ENCODE assay signal across 9 cellular contexts in the genomic region with DNA sequence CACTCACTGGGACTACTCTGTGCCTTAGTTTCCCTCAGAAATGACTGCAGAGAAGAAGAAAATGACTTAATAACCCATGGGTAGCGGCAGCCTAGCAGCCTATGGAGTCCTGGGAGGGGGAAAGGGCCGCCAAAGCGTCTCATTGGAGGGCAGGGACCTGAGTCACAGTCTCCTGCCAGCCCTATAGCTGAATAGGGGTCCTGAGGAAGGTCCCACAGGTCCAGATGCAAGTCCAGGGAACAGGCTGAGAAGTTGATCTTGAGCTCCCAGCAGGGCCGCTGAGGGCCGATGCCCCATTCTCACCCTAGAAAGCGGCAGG. TPM values are rescaled to one million over a fixed set of nuclear protein-coding genes. Genes with fewer than 3 reads are reported as not detected.
DNase-seq lines count a peak whose midpoint lies in the region; ATAC-seq and TF ChIP-seq lines count a peak whose summit lies in the region.
"Had no signal": no experiment of that assay in that cellular context is flagged by ENCODE, and none has a peak within 500 bp of the region (broad histone marks: within the 10 kb centered on the region; RNA-seq: fewer than 3 reads in every experiment).

No MANE protein-coding gene starts in this region.

- TF ChIP-seq CTCF in left lung (IDR thresholded peaks at IDR 0.05) (no peak), thoracic aorta (IDR thresholded peaks at IDR 0.05) (no peak)

- peaks cover 56% of the 10 kb centered on the region for H3K36me3 Mint-ChIP-seq in activated CD4-positive, alpha-beta T cell treated with anti-CD3 and anti-CD28 coated beads, Interleukin-2, amount 10 ng/mL, durations not matched to agents 24 days and 14 days (ENCODE audit: low read depth)
- peaks cover 49% of the 10 kb centered on the region for H3K36me3 Mint-ChIP-seq in activated naive CD8-positive, alpha-beta T cell treated with anti-CD3 and anti-CD28 coated beads, Interleukin-2, amount 50 U/mL, for 24 hours (ENCODE audit: low read depth)

- DNase-seq in activated CD4-positive, alpha-beta T cell treated with anti-CD3 and anti-CD28 coated beads, Interleukin-2, amount 10 ng/mL, durations not matched to agents 24 days and 14 days: peak; percentile 80
- DNase-seq in activated CD4-positive, alpha-beta T cell treated with anti-CD3 and anti-CD28 coated beads, Interleukin-2, amount 50 U/mL, for 4 hours: no peak
- DNase-seq in activated naive CD8-positive, alpha-beta T cell treated with anti-CD3 and anti-CD28 coated beads, Interleukin-2, amount 50 U/mL, for 24 hours: peak; percentile 60
- DNase-seq in left lung: no peak
- no peak for DNase-seq in thoracic aorta (ENCODE audit: low spot score)
- no peak for DNase-seq in DMS53 treated with DMSO at 0.1 percent for 48 hours (lab: John Stamatoyannopoulos, UW; ENCODE audit: unreplicated experiment)
- DNase-seq: T1000 had no signal

- H3K27me3 ChIP-seq in left lung (no peaks in the 10 kb centered on the region), thoracic aorta (replicated peaks; ENCODE audit: insufficient read depth) (no peaks in the 10 kb centered on the region)

- peaks cover 0 to 10% of the 10 kb centered on the region in 2 donors for H3K36me3 ChIP-seq in left lung
- H3K36me3 ChIP-seq in thoracic aorta: no peaks in the 10 kb centered on the region

- H3K27ac Mint-ChIP-seq in activated CD4-positive, alpha-beta T cell treated with anti-CD3 and anti-CD28 coated beads, Interleukin-2, amount 10 ng/mL, durations not matched to agents 24 days and 14 days: peak overlapping the region; percentile 99
- peak overlapping the region; percentile 98 for H3K27ac Mint-ChIP-seq in activated naive CD8-positive, alpha-beta T cell treated with anti-CD3 and anti-CD28 coated beads, Interleukin-2, amount 50 U/mL, for 24 hours

- peaks cover 50 to 89% of the 10 kb centered on the region in 2 donors for H3K4me1 ChIP-seq in left lung
- peaks cover 72 to 81% of the 10 kb centered on the region in 2 donors for H3K4me1 ChIP-seq in thoracic aorta (ENCODE audit: control insufficient read depth in 1 of 2, low read depth in 2 of 2)

- peak overlapping the region; percentile 74 to 82 for H3K4me3 ChIP-seq in left lung
- H3K4me3 ChIP-seq in thoracic aorta: peak overlapping the region; percentile 90

- intact Hi-C loops in activated CD4-positive, alpha-beta T cell treated with anti-CD3 and anti-CD28 coated beads, Interleukin-2, amount 10 ng/mL, durations not matched to agents 24 days and 14 days (cut with micrococcal nuclease): loop anchor here (1.0 to 10.0 kb wide), 3 partner anchors 10 to 1604 kb away; no protein-coding TSS in a partner anchor
- intact Hi-C loops in left lung (cut with DNase I): no loop called here

- H3K27me3 Mint-ChIP-seq in activated CD4-positive, alpha-beta T cell treated with anti-CD3 and anti-CD28 coated beads, Interleukin-2, amount 10 ng/mL, durations not matched to agents 24 days and 14 days: no peaks in the 10 kb centered on the region
- H3K27me3 Mint-ChIP-seq in activated naive CD8-positive, alpha-beta T cell treated with anti-CD3 and anti-CD28 coated beads, Interleukin-2, amount 50 U/mL, for 24 hours: no peaks in the 10 kb centered on the region

- peak overlapping the region; percentile 88 for H3K4me3 Mint-ChIP-seq in activated CD4-positive, alpha-beta T cell treated with anti-CD3 and anti-CD28 coated beads, Interleukin-2, amount 10 ng/mL, durations not matched to agents 24 days and 14 days
- H3K4me3 Mint-ChIP-seq in activated naive CD8-positive, alpha-beta T cell treated with anti-CD3 and anti-CD28 coated beads, Interleukin-2, amount 50 U/mL, for 24 hours: peak overlapping the region; percentile 90

- H3K9me3 Mint-ChIP-seq in activated CD4-positive, alpha-beta T cell treated with anti-CD3 and anti-CD28 coated beads, Interleukin-2, amount 10 ng/mL, durations not matched to agents 24 days and 14 days: peaks cover 4% of the 10 kb centered on the region
- no peaks in the 10 kb centered on the region for H3K9me3 Mint-ChIP-seq in activated naive CD8-positive, alpha-beta T cell treated with anti-CD3 and anti-CD28 coated beads, Interleukin-2, amount 50 U/mL, for 24 hours

- H3K9me3 ChIP-seq in left lung: no peaks in the 10 kb centered on the region
- H3K9me3 ChIP-seq in thoracic aorta: no peaks in the 10 kb centered on the region

- peak; percentile 34 for ATAC-seq in activated naive CD8-positive, alpha-beta T cell treated with anti-CD3 and anti-CD28 coated beads, Interleukin-2, amount 50 U/mL, for 24 hours
- ATAC-seq in left lung: no peak
- ATAC-seq in thoracic aorta (ENCODE audit: insufficient number of reproducible peaks, low FRiP score, low read depth): no peak
- no peak for ATAC-seq in GM21423 (IDR thresholded peaks at IDR 0.05; ENCODE audit: unreplicated experiment)
- ATAC-seq in HG03039 (IDR thresholded peaks at IDR 0.05; ENCODE audit: unreplicated experiment): no peak

- peaks cover 65% of the 10 kb centered on the region for H3K4me1 Mint-ChIP-seq in activated CD4-positive, alpha-beta T cell treated with anti-CD3 and anti-CD28 coated beads, Interleukin-2, amount 10 ng/mL, durations not matched to agents 24 days and 14 days
- peaks cover 73% of the 10 kb centered on the region for H3K4me1 Mint-ChIP-seq in activated naive CD8-positive, alpha-beta T cell treated with anti-CD3 and anti-CD28 coated beads, Interleukin-2, amount 50 U/mL, for 24 hours

- H3K27ac ChIP-seq in left lung (peak overlapping the region; percentile 92 to 93), thoracic aorta (peak overlapping the region; percentile 98 to 99)

RNA-seq across cellular contexts. Expression of gene HDAC7, which starts 1.4 kb away (rescaled TPM):
- 405 and 419 TPM in 2 replicates for total RNA-seq in activated CD4-positive, alpha-beta T cell treated with anti-CD3 and anti-CD28 coated beads, Interleukin-2, amount 10 ng/mL, durations not matched to agents 24 days and 14 days
- total RNA-seq in left lung (100 to 1,000 TPM; 102 to 115 TPM), thoracic aorta (100 to 1,000 TPM in 1 of 2 donors, 10 to 100 TPM in 1; 77.8 to 112 TPM)

RNA-seq across cellular contexts. Expression of gene SLC48A1, which starts 45.3 kb away (rescaled TPM):
- total RNA-seq in activated CD4-positive, alpha-beta T cell treated with anti-CD3 and anti-CD28 coated beads, Interleukin-2, amount 10 ng/mL, durations not matched to agents 24 days and 14 days: 10.7 and 12.3 TPM in 2 replicates
- 10 to 100 TPM; 35.4 to 38.6 TPM for total RNA-seq in left lung
- 100 to 1,000 TPM in 1 of 2 donors, 10 to 100 TPM in 1; 60.5 to 107 TPM for total RNA-seq in thoracic aorta

RNA-seq across cellular contexts. Expression of gene RAPGEF3, which starts 59.7 kb away (rescaled TPM):
- 3.6 and 4.5 TPM in 2 replicates for total RNA-seq in activated CD4-positive, alpha-beta T cell treated with anti-CD3 and anti-CD28 coated beads, Interleukin-2, amount 10 ng/mL, durations not matched to agents 24 days and 14 days
- total RNA-seq in left lung (10 to 100 TPM; 15.9 to 28.9 TPM), thoracic aorta (10 to 100 TPM; 40.9 to 77.4 TPM)

Comparison
In these comparisons a context has a peak if more than half of its experiments do, and no peak if none do; other contexts are left out.
1. DNase-seq: peak in activated CD4-positive, alpha-beta T cell treated with anti-CD3 and anti-CD28 coated beads, Interleukin-2, amount 10 ng/mL, durations not matched to agents 24 days and 14 days (single experiment) and activated naive CD8-positive, alpha-beta T cell treated with anti-CD3 and anti-CD28 coated beads, Interleukin-2, amount 50 U/mL, for 24 hours (single experiment); none in activated CD4-positive, alpha-beta T cell treated with anti-CD3 and anti-CD28 coated beads, Interleukin-2, amount 50 U/mL, for 4 hours (0 of 2), left lung (0 of 2), thoracic aorta (single experiment) and DMS53 treated with DMSO at 0.1 percent for 48 hours (single experiment).